ENCODE assay signal across 1 cellular context in the genomic region with DNA sequence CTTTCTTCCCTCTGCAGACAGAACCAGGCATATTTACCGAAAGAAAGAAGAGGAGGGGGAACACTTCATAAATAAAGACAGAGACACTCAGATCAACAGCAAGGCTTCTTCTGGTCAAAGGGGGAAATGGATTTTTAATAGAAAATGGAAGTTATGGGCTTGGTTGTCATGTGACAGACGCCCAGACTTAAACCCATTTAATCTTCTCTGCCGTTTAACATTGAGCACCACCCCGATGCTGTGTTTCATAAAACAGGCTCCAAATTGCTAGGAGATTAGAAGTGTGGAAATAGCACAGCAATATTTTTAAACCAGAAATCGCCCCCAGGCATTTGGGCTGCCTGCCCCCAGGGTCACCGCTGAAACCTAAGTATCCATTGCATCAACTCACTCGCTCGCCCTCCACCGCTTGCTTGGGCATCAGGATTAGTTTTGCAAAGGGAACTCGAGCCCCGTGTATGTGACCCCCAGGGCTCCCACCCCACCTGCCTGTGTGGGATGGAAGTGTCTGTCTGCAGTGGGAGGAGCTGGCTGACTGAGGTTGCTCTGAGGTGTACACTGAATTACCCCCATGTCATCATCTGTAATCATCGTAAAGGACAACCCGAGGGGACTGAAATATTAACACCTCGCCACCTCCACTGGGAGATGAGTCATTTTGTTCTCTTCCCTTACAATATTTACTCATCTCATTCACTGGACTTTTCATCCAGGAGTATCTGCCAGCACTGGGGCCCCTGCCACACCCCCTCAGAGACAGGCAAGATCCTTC.
TF ChIP-seq lines count a peak whose summit lies in the region.

No MANE protein-coding gene starts in this region.

TF ChIP-seq in GM12878, 131 proteins besides CTCF, POLR2A, EP300 and RAD21:
- TF ChIP-seq DPF2 (IDR thresholded peaks at IDR 0.05): 0 out of 2 replicates have a peak, but pooled peaks have one; percentile 26
- no peak for TF ChIP-seq KDM1A (IDR thresholded peaks at IDR 0.05; ENCODE audit: borderline replicate concordance)
- TF ChIP-seq CBFB (IDR thresholded peaks at IDR 0.05; ENCODE audit: low read depth): no peak
- no peak for TF ChIP-seq NBN (IDR thresholded peaks at IDR 0.05)
- no peak for TF ChIP-seq SP1 (IDR thresholded peaks at IDR 0.05; ENCODE audit: low read depth, low read length)
- TF ChIP-seq ASH2L (IDR thresholded peaks at IDR 0.05; ENCODE audit: borderline replicate concordance, low read depth): no peak
- no peak for TF ChIP-seq FOXM1 (IDR thresholded peaks at IDR 0.05; ENCODE audit: low read depth, low read length)
- 0 out of 2 replicates have a peak, but pooled peaks have one; percentile 36 for TF ChIP-seq IKZF1 (conservative IDR thresholded peaks at IDR 0.05)
- no peak for TF ChIP-seq HDAC6 (IDR thresholded peaks at IDR 0.05; ENCODE audit: unreplicated experiment)
- no peak for TF ChIP-seq TCF3 (IDR thresholded peaks at IDR 0.05; ENCODE audit: borderline replicate concordance, insufficient read depth, low read depth, low read length)
- TF ChIP-seq ZNF622 (IDR thresholded peaks at IDR 0.05): no peak
- TF ChIP-seq JUND (IDR thresholded peaks at IDR 0.05; ENCODE audit: low read depth, low read length): no peak
- no peak for TF ChIP-seq CHD1 (IDR thresholded peaks at IDR 0.05; ENCODE audit: low read depth, low read length)
